1 cellular context compared by ENCODE assay signal in the genomic region with DNA sequence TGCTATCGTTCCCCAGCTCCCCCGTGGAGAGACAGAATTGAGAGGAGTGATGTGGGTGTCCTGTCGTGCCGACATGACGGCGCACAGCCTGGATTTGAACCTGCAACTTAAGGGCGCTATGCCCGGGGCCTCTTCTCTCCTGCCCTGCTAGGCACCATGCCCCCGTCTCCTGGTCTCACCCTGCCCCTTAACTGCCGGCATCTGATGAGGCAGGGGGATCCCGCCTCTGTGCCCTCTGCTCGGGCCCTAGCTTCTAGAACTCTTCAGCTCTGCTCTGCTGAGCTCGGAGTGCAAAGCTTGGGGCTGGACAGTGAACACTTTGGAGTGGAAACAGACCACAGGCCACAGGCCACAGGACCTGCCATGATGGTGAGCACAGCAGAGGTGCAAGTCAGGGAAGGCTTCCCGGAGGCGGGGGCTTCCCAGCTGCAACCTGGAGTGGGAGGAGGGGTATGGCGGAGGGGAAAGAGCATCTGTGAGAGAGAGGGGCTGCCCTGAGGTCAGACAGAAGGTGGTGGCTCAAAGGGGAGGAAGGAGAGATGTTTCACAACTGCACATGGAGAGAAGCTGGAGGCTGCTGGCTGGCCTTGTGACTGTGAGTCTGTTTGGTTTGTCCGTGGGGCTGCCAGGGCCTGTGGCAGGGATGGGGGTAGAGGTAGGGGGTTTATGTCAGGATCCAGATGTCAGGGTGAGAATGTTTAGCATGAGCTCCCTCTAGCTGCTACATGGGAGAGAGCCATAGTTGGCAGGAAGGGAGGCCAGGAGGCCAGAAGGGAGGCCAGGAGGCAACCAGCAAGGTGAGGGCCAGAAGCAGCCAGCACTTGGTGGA.
TF ChIP-seq lines count a peak whose summit lies in the region.

No MANE protein-coding gene starts in this region.

TF ChIP-seq in H1, 55 proteins besides CTCF, POLR2A, EP300 and RAD21:
- TF ChIP-seq, protein P1, sequence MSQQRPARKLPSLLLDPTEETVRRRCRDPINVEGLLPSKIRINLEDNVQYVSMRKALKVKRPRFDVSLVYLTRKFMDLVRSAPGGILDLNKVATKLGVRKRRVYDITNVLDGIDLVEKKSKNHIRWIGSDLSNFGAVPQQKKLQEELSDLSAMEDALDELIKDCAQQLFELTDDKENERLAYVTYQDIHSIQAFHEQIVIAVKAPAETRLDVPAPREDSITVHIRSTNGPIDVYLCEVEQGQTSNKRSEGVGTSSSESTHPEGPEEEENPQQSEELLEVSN (IDR thresholded peaks at IDR 0.05) = no peak
- TF ChIP-seq TCF12 (IDR thresholded peaks at IDR 0.05; ENCODE audit: low read depth, low read length) = no peak
- TF ChIP-seq SIRT6 (IDR thresholded peaks at IDR 0.05; ENCODE audit: low read length) = no peak
- no peak for TF ChIP-seq CREB1 (IDR thresholded peaks at IDR 0.05)
- TF ChIP-seq GABPA (IDR thresholded peaks at IDR 0.05; ENCODE audit: borderline replicate concordance, insufficient read depth, low read length) = no peak
- TF ChIP-seq SIN3A (conservative IDR thresholded peaks at IDR 0.05 in 1 of 2, IDR thresholded peaks at IDR 0.05 in 1 of 2; ENCODE audit: low read depth in 1 of 2, low read length in 2 of 2) = no peak
- TF ChIP-seq NRF1 (IDR thresholded peaks at IDR 0.05; ENCODE audit: low read depth, low read length) = no peak
- TF ChIP-seq, protein P2, sequence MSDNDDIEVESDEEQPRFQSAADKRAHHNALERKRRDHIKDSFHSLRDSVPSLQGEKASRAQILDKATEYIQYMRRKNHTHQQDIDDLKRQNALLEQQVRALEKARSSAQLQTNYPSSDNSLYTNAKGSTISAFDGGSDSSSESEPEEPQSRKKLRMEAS (IDR thresholded peaks at IDR 0.05) = no peak
- no peak for TF ChIP-seq ASH2L (IDR thresholded peaks at IDR 0.05; ENCODE audit: low read length)
- TF ChIP-seq CHD2 (IDR thresholded peaks at IDR 0.05; ENCODE audit: low read length) = no peak
- no peak for TF ChIP-seq MAFK (IDR thresholded peaks at IDR 0.05; ENCODE audit: low read depth, low read length)
- TF ChIP-seq BRCA1 (IDR thresholded peaks at IDR 0.05; ENCODE audit: low read depth, low read length) = no peak
- no peak for TF ChIP-seq KDM5A (IDR thresholded peaks at IDR 0.05; ENCODE audit: low read length)
- TF ChIP-seq SAP30 (IDR thresholded peaks at IDR 0.05; ENCODE audit: insufficient read depth, insufficient replicate concordance, low read length) = no peak
- no peak for TF ChIP-seq RFX5 (IDR thresholded peaks at IDR 0.05; ENCODE audit: borderline replicate concordance, low read depth, low read length)
- TF ChIP-seq FOSL1 (IDR thresholded peaks at IDR 0.05; ENCODE audit: insufficient read depth, low read depth, low read length) = no peak
- TF ChIP-seq HDAC6 (IDR thresholded peaks at IDR 0.05; ENCODE audit: low read depth, low read length) = no peak
TF ChIP-seq in H1: peak in this region for 0.
